Comparison of ENCODE assay signal across 9 cellular contexts in genomic region chr9:114612272-114612923, GRCh38. TPM values are rescaled to one million over a fixed set of nuclear protein-coding genes. Genes with fewer than 3 reads are reported as not detected.
A peak's percentile ranks its signal among the peaks of the same experiment; 100 is the strongest.
DNase-seq lines count a peak whose midpoint lies in the region; ATAC-seq and TF ChIP-seq lines count a peak whose summit lies in the region.
"Had no signal": no experiment of that assay in that cellular context is flagged by ENCODE, and none has a peak within 500 bp of the region (broad histone marks: within the 10 kb centered on the region; RNA-seq: fewer than 3 reads in every experiment).

No MANE protein-coding gene starts in this region.

- H3K4me1 ChIP-seq in heart right ventricle, result peaks cover 0 to 41% (median 15%) of the 10 kb centered on the region in 9 donors
- H3K4me1 ChIP-seq in skeletal muscle tissue (ENCODE audit: control insufficient read depth in 3 of 3, insufficient read depth in 3 of 3, low read length in 3 of 3), result peaks cover 10 to 22% (median 15%) of the 10 kb centered on the region in 3 donors

- H3K27ac ChIP-seq in heart right ventricle (peak overlapping the region in 7 of 10 donors; percentile 70 to 94 (median 79)), skeletal muscle tissue (ENCODE audit: low read depth, low read length) (peak overlapping the region; percentile 82)

- ATAC-seq in heart right ventricle, result peak in 3 of 8 donors; percentile 9 to 37 (median 27)
- no peak for ATAC-seq in HG02623 (IDR thresholded peaks at IDR 0.05; ENCODE audit: unreplicated experiment)
- no peak for ATAC-seq in GM18907 (IDR thresholded peaks at IDR 0.05; ENCODE audit: unreplicated experiment)
- no peak for ATAC-seq in HG03196 (IDR thresholded peaks at IDR 0.05; ENCODE audit: unreplicated experiment)

- intact Hi-C loops in heart right ventricle (cut with DNase I), result no loop called here

- H3K4me3 ChIP-seq in H7 (ENCODE audit: insufficient read depth, low read depth, low read length), result peak overlapping the region; percentile 55
- H3K4me3 ChIP-seq in WI38 (ENCODE audit: low read depth, low read length), result peak overlapping the region; percentile 60
- H3K4me3 ChIP-seq in heart right ventricle, result peak overlapping the region in 9 of 10 donors; percentile 55 to 82 (median 74)
- H3K4me3 ChIP-seq in skeletal muscle tissue (ENCODE audit: low read length in 3 of 3), result peak overlapping the region; percentile 80 to 85 (median 83)

- H3K36me3 ChIP-seq in H7 (replicated peaks; ENCODE audit: control insufficient read depth, insufficient read depth, low read length) (no peaks in the 10 kb centered on the region), heart right ventricle (no peaks in the 10 kb centered on the region), skeletal muscle tissue (ENCODE audit: control insufficient read depth in 3 of 3, insufficient read depth in 3 of 3, low read length in 3 of 3) (no peaks in the 10 kb centered on the region)

- DNase-seq in H7 (peak; percentile 40), heart right ventricle (no peak)
- DNase-seq in effector CD4-positive, alpha-beta T cell, result no peak

- peak overlapping the region; percentile 70 to 85 (median 78) for H3K9ac ChIP-seq in skeletal muscle tissue (ENCODE audit: low read depth in 1 of 3, low read length in 3 of 3)

- H3K27me3 ChIP-seq in H7 (ENCODE audit: control insufficient read depth, insufficient read depth, low read length) (peaks cover 4% of the 10 kb centered on the region; the same call in 1 of the 2 replicates), heart right ventricle (no peaks in the 10 kb centered on the region), skeletal muscle tissue (ENCODE audit: control insufficient read depth in 3 of 3, insufficient read depth in 3 of 3, low read length in 3 of 3) (no peaks in the 10 kb centered on the region)

- TF ChIP-seq CTCF in WI38 (IDR thresholded peaks at IDR 0.05; ENCODE audit: low read depth, low read length), result no peak
- no peak for TF ChIP-seq CTCF in heart right ventricle (IDR thresholded peaks at IDR 0.05)

- no peaks in the 10 kb centered on the region for H3K9me3 ChIP-seq in heart right ventricle
- H3K9me3 ChIP-seq in skeletal muscle tissue (ENCODE audit: control insufficient read depth in 3 of 3, low read length in 3 of 3), result no peaks in the 10 kb centered on the region

- 59 to 65% methylated on average over 4 of the region's 4 CpGs for WGBS in heart right ventricle, 2 donors

RNA-seq across cellular contexts. Expression of gene TMEM268, which starts 1.3 kb away (rescaled TPM):
- 7.2 and 9.0 TPM in 2 replicates for total RNA-seq in H7 (2014; rRNA removed; shearing (Covaris generic))
- total RNA-seq in heart right ventricle, result 1 to 10 TPM; 2.4 to 5.6 (median 3.7) TPM
- polyA plus RNA-seq in heart right ventricle, result 1 to 10 TPM; 1.0 to 1.4 TPM
- total RNA-seq in skeletal muscle tissue, result 2.6 TPM

RNA-seq across cellular contexts. Expression of gene ATP6V1G1, which starts 24.8 kb away (rescaled TPM):
- total RNA-seq in H7 (2014; rRNA removed; shearing (Covaris generic)), result 152 and 158 TPM in 2 replicates
- total RNA-seq in heart right ventricle (10 to 100 TPM; 53.1 to 80.3 (median 64.5) TPM), skeletal muscle tissue (56.9 TPM)
- polyA plus RNA-seq in heart right ventricle, result 100 to 1,000 TPM in 1 of 2 donors, 10 to 100 TPM in 1; 65.7 to 115 TPM

RNA-seq across cellular contexts. Expression of gene TEX53, which starts 45.2 kb away (rescaled TPM):
- total RNA-seq in H7 (2014; rRNA removed; shearing (Covaris generic)), result not detected in 2 replicates
- not detected for total RNA-seq in heart right ventricle
- polyA plus RNA-seq in heart right ventricle, result not detected
- not detected for total RNA-seq in skeletal muscle tissue
- total RNA-seq: myocyte had no signal
